In genomic region chr6:108874470-108875160, GRCh38 we compare ENCODE assay signal across 9 cellular contexts. TPM values are rescaled to one million over a fixed set of nuclear protein-coding genes. Genes with fewer than 3 reads are reported as not detected.
A peak's percentile ranks its signal among the peaks of the same experiment; 100 is the strongest.
DNase-seq lines count a peak whose midpoint lies in the region; ATAC-seq and FAIRE-seq lines count a peak whose summit lies in the region.
"Had no signal": no experiment of that assay in that cellular context is flagged by ENCODE, and none has a peak within 500 bp of the region (broad histone marks: within the 10 kb centered on the region; RNA-seq: fewer than 3 reads in every experiment).

No MANE protein-coding gene starts in this region.

- FAIRE-seq in HTR-8/SVneo (lab: Jason Lieb, UNC), result no peak

- H3K4me1 ChIP-seq in duodenal mucosa (ENCODE audit: control insufficient read depth in 1 of 2, insufficient read depth in 2 of 2, low read length in 2 of 2), result peaks cover 15 to 18% of the 10 kb centered on the region in 2 donors

- H3K9ac ChIP-seq in duodenal mucosa (ENCODE audit: low read depth in 1 of 2, low read length in 2 of 2), result peak overlapping the region in 1 of 2 donors; percentile 38

- ATAC-seq in GM18868 (IDR thresholded peaks at IDR 0.05; ENCODE audit: unreplicated experiment) (peak; percentile 91), HG02938 (IDR thresholded peaks at IDR 0.05; ENCODE audit: unreplicated experiment) (peak; percentile 92), T-helper 17 cell (peak; percentile 61)

- peak overlapping the region; percentile 68 for H3K4me3 Mint-ChIP-seq in T-helper 17 cell

- peaks cover 12% of the 10 kb centered on the region for H3K36me3 Mint-ChIP-seq in T-helper 17 cell (ENCODE audit: low read depth)

- peaks cover 21% of the 10 kb centered on the region for H3K4me1 Mint-ChIP-seq in T-helper 17 cell

- H3K27ac Mint-ChIP-seq in T-helper 17 cell, result peak overlapping the region; percentile 91

- H3K9me3 ChIP-seq in T-helper 17 cell (ENCODE audit: control insufficient read depth, low read length, poor library complexity, severe bottlenecking) (no peaks in the 10 kb centered on the region), duodenal mucosa (ENCODE audit: control insufficient read depth in 1 of 2, low read length in 2 of 2) (no peaks in the 10 kb centered on the region)
- H3K9me3 ChIP-seq: SJSA1 had no signal

- DNase-seq in T-helper 17 cell, result no peak
- DNase-seq in stimulated activated CD4-positive, alpha-beta T cell treated with anti-CD3 and anti-CD28 coated beads, Interleukin-4, amount 100 ng/mL, for 1 hour, result peak; percentile 54
- no peak for DNase-seq in HTR-8/SVneo (ENCODE audit: insufficient read length, low spot score)
- no peak for DNase-seq in NCI-H226
- no peak for DNase-seq in NCI-H774 (lab: John Stamatoyannopoulos, UW)

- peak overlapping the region; percentile 58 for H3K27ac ChIP-seq in duodenal mucosa (ENCODE audit: low read depth, low read length)
- H3K27ac ChIP-seq: SJSA1 had no signal

- peaks cover 0 to 4% of the 10 kb centered on the region in 2 donors for H3K36me3 ChIP-seq in duodenal mucosa (ENCODE audit: control insufficient read depth in 1 of 2, insufficient read depth in 2 of 2, low read length in 2 of 2)
- H3K36me3 ChIP-seq: SJSA1 had no signal

- H3K4me3 ChIP-seq in duodenal mucosa (ENCODE audit: low read depth in 1 of 2, low read length in 2 of 2), result no peak overlapping the region
- H3K4me3 ChIP-seq: SJSA1 had no signal

- no peaks in the 10 kb centered on the region for H3K27me3 ChIP-seq in duodenal mucosa (ENCODE audit: control insufficient read depth in 1 of 2, insufficient read depth in 2 of 2, low read length in 2 of 2)
- H3K27me3 ChIP-seq: SJSA1 had no signal

- no peaks in the 10 kb centered on the region for H3K27me3 Mint-ChIP-seq in T-helper 17 cell

RNA-seq across cellular contexts. Expression of gene ARMC2, which starts 26.4 kb away (rescaled TPM):
- 1 to 10 TPM; 6.9 to 8.7 TPM for total RNA-seq in T-helper 17 cell
